Comparison of ENCODE assay signal across 2 cellular contexts in genomic region chrX:92351531-92351930, GRCh38.
TF ChIP-seq lines count a peak whose summit lies in the region.

No MANE protein-coding gene starts in this region.

TF ChIP-seq in A549, 52 proteins besides CTCF, POLR2A, EP300 and RAD21 (continued from another document):
- TF ChIP-seq BCL3 (IDR thresholded peaks at IDR 0.05) = no peak
- TF ChIP-seq HEYL (CRISPR knock-in tag; IDR thresholded peaks at IDR 0.05) = no peak
- TF ChIP-seq MAZ (IDR thresholded peaks at IDR 0.05; ENCODE audit: borderline replicate concordance, low read depth, low read length) = no peak
- no peak for TF ChIP-seq HES2 (IDR thresholded peaks at IDR 0.05)
- no peak for TF ChIP-seq CBX2 (IDR thresholded peaks at IDR 0.05; ENCODE audit: borderline replicate concordance, low read depth)
- TF ChIP-seq SREBF2 (IDR thresholded peaks at IDR 0.05) = no peak
- no peak for TF ChIP-seq TFCP2L1 (CRISPR knock-in tag; IDR thresholded peaks at IDR 0.05)

TF ChIP-seq in SK-N-SH, 30 proteins besides CTCF, POLR2A, EP300 and RAD21 (continued from another document):
- TF ChIP-seq TCF12 (IDR thresholded peaks at IDR 0.05) (no peak), PBX3 (IDR thresholded peaks at IDR 0.05) (no peak), FOSL2 (IDR thresholded peaks at IDR 0.05; ENCODE audit: borderline replicate concordance, low read depth) (no peak)
